12 cellular contexts compared by ENCODE assay signal in genomic region chr6:13761361-13762036, GRCh38. TPM values are rescaled to one million over a fixed set of nuclear protein-coding genes. Genes with fewer than 3 reads are reported as not detected.
DNase-seq lines count a peak whose midpoint lies in the region; ATAC-seq and TF ChIP-seq lines count a peak whose summit lies in the region.
"Had no signal": no experiment of that assay in that cellular context is flagged by ENCODE, and none has a peak within 500 bp of the region (broad histone marks: within the 10 kb centered on the region; RNA-seq: fewer than 3 reads in every experiment).

No MANE protein-coding gene starts in this region.

- peak overlapping the region; percentile 47 for H3K27ac Mint-ChIP-seq in T-helper 1 cell treated with Interleukin-12 subunit alpha and Interleukin-12 subunit beta and Interleukin-4 antibody, amounts not matched to agents 30 μg/mL and 1 μg/mL, for 36 hours
- H3K27ac Mint-ChIP-seq: endodermal cell had no signal

- peak overlapping the region; percentile 16 for H3K4me3 ChIP-seq in suprapubic skin

- DNase-seq in T-helper 1 cell (no peak), foreskin keratinocyte (peak; percentile 55 to 79), suprapubic skin (ENCODE audit: low spot score in 2 of 2) (no peak), NCI-H2227 treated with DMSO at 0.1 percent for 48 hours (lab: John Stamatoyannopoulos, UW) (no peak), NCI-H2196 (lab: John Stamatoyannopoulos, UW; ENCODE audit: unreplicated experiment) (no peak)
- DNase-seq in effector CD8-positive, alpha-beta T cell (lab: John Stamatoyannopoulos, UW), result no peak
- DNase-seq: activated naive CD4-positive, alpha-beta T cell treated with anti-CD3 and anti-CD28 coated beads, Interleukin-2, amount 10 ng/mL, durations not matched to agents 7 days and 5 days; endodermal cell; NCI-H510A had no signal

- TF ChIP-seq CTCF in foreskin keratinocyte (conservative IDR thresholded peaks at IDR 0.05) (no peak), suprapubic skin (IDR thresholded peaks at IDR 0.05) (no peak)

- no peaks in the 10 kb centered on the region for H3K36me3 ChIP-seq in suprapubic skin

- TF ChIP-seq EP300 in suprapubic skin (IDR thresholded peaks at IDR 0.05), result no peak

- H3K27me3 ChIP-seq in foreskin keratinocyte (no peaks in the 10 kb centered on the region), suprapubic skin (no peaks in the 10 kb centered on the region)

- H3K27ac ChIP-seq in angular gyrus (ENCODE audit: low read depth, low read length), result peak overlapping the region; percentile 62
- H3K27ac ChIP-seq in foreskin keratinocyte, result no peak overlapping the region
- H3K27ac ChIP-seq in suprapubic skin, result peak overlapping the region; percentile 89
- H3K27ac ChIP-seq: 22Rv1 had no signal

- H3K9me3 ChIP-seq in suprapubic skin, result no peaks in the 10 kb centered on the region

- 36% methylated on average over 6 of the region's 6 CpGs for WGBS in suprapubic skin

- H3K4me3 Mint-ChIP-seq in T-helper 1 cell treated with Interleukin-12 subunit alpha and Interleukin-12 subunit beta and Interleukin-4 antibody, amounts not matched to agents 30 μg/mL and 1 μg/mL, for 36 hours, result no peak overlapping the region
- H3K4me3 Mint-ChIP-seq: endodermal cell had no signal

- no peaks in the 10 kb centered on the region for H3K9me3 Mint-ChIP-seq in T-helper 1 cell treated with Interleukin-12 subunit alpha and Interleukin-12 subunit beta and Interleukin-4 antibody, amounts not matched to agents 30 μg/mL and 1 μg/mL, for 36 hours
- H3K9me3 Mint-ChIP-seq: activated naive CD4-positive, alpha-beta T cell treated with anti-CD3 and anti-CD28 coated beads, Interleukin-2, amount 10 ng/mL, durations not matched to agents 7 days and 5 days; endodermal cell had no signal

- peak; percentile 45 for ATAC-seq in foreskin keratinocyte

- H3K27me3 Mint-ChIP-seq in T-helper 1 cell treated with Interleukin-12 subunit alpha and Interleukin-12 subunit beta and Interleukin-4 antibody, amounts not matched to agents 30 μg/mL and 1 μg/mL, for 36 hours (ENCODE audit: low read depth), result no peaks in the 10 kb centered on the region
- H3K27me3 Mint-ChIP-seq: activated naive CD4-positive, alpha-beta T cell treated with anti-CD3 and anti-CD28 coated beads, Interleukin-2, amount 10 ng/mL, durations not matched to agents 7 days and 5 days had no signal

- TF ChIP-seq POLR2A in suprapubic skin (IDR thresholded peaks at IDR 0.05), result no peak

- H3K4me1 ChIP-seq in foreskin keratinocyte (peaks cover 24% of the 10 kb centered on the region), suprapubic skin (peaks cover 58% of the 10 kb centered on the region)

- H3K4me1 Mint-ChIP-seq in T-helper 1 cell treated with Interleukin-12 subunit alpha and Interleukin-12 subunit beta and Interleukin-4 antibody, amounts not matched to agents 30 μg/mL and 1 μg/mL, for 36 hours (ENCODE audit: low read depth), result peaks cover 39% of the 10 kb centered on the region
- H3K4me1 Mint-ChIP-seq: endodermal cell had no signal

- peaks cover 2% of the 10 kb centered on the region for H3K36me3 Mint-ChIP-seq in T-helper 1 cell treated with Interleukin-12 subunit alpha and Interleukin-12 subunit beta and Interleukin-4 antibody, amounts not matched to agents 30 μg/mL and 1 μg/mL, for 36 hours (ENCODE audit: low read depth)

RNA-seq across cellular contexts. Expression of gene RANBP9, which starts 49.9 kb away (rescaled TPM):
- total RNA-seq in foreskin keratinocyte, result 27.8 and 29.0 TPM in 2 replicates
- polyA plus RNA-seq in foreskin keratinocyte, result 14.4 and 15.2 TPM in 2 replicates
- total RNA-seq in suprapubic skin, result 10 to 100 TPM; 35.8 to 64.7 (median 50.4) TPM

RNA-seq across cellular contexts. Expression of gene MCUR1, which starts 52.9 kb away (rescaled TPM):
- total RNA-seq in foreskin keratinocyte (17.0 and 17.1 TPM in 2 replicates), suprapubic skin (10 to 100 TPM; 20.8 to 30.7 (median 27.8) TPM)
- 18.0 and 18.1 TPM in 2 replicates for polyA plus RNA-seq in foreskin keratinocyte

Comparison
In these comparisons a context has a peak if more than half of its experiments do, and no peak if none do; other contexts are left out.
1. DNase-seq: peak in foreskin keratinocyte (2 of 2); none in T-helper 1 cell (0 of 5), suprapubic skin (0 of 2), NCI-H2227 treated with DMSO at 0.1 percent for 48 hours (single experiment), effector CD8-positive, alpha-beta T cell (single experiment) and NCI-H2196 (single experiment).